11 cellular contexts compared by ENCODE assay signal in genomic region chr1:43563779-43564616, GRCh38. TPM values are rescaled to one million over a fixed set of nuclear protein-coding genes. Genes with fewer than 3 reads are reported as not detected.
DNase-seq lines count a peak whose midpoint lies in the region; ATAC-seq and TF ChIP-seq lines count a peak whose summit lies in the region.
"Had no signal": no experiment of that assay in that cellular context is flagged by ENCODE, and none has a peak within 500 bp of the region (broad histone marks: within the 10 kb centered on the region; RNA-seq: fewer than 3 reads in every experiment).

No MANE protein-coding gene starts in this region.

- H3K27ac ChIP-seq in RWPE2 (ENCODE audit: poor library complexity, severe bottlenecking) (peak overlapping the region; percentile 9), prostate gland (peak overlapping the region; percentile 56 to 61)
- H3K27ac ChIP-seq: heart right ventricle had no signal

- WGBS in prostate gland = 34% methylated on average over 20 of the region's 20 CpGs

- no peaks in the 10 kb centered on the region for H3K27me3 Mint-ChIP-seq in Caco-2 (ENCODE audit: insufficient read depth, unreplicated experiment)

- no TSS peak for BruUV-seq in Caco-2 (replicated peaks; lab: Mats Ljungman, UMichigan)

- no peaks in the 10 kb centered on the region; the same call in 1 of the 2 replicates for H3K36me3 ChIP-seq in Caco-2 (ENCODE audit: control insufficient read depth, insufficient read depth, low read length)
- peaks cover 79% of the 10 kb centered on the region for H3K36me3 ChIP-seq in RWPE2 (ENCODE audit: low read depth)
- no peaks in the 10 kb centered on the region for H3K36me3 ChIP-seq in prostate gland
- H3K36me3 ChIP-seq: heart right ventricle had no signal

- no peaks in the 10 kb centered on the region for H3K4me1 Mint-ChIP-seq in Caco-2 (ENCODE audit: low read depth, unreplicated experiment)

- ATAC-seq in RWPE2 (ENCODE audit: low read depth) = peak; percentile 13; the same call in 1 of the 3 replicates
- no peak for ATAC-seq in HG03135 (IDR thresholded peaks at IDR 0.05; ENCODE audit: unreplicated experiment)
- ATAC-seq in HG03378 (IDR thresholded peaks at IDR 0.05; ENCODE audit: unreplicated experiment) = no peak
- ATAC-seq in HG02973 (IDR thresholded peaks at IDR 0.05; ENCODE audit: unreplicated experiment) = no peak

- TF ChIP-seq POLR2A in prostate gland (IDR thresholded peaks at IDR 0.05) = no peak

- H3K36me3 Mint-ChIP-seq in Caco-2 (ENCODE audit: insufficient read depth, unreplicated experiment) = peaks cover 16% of the 10 kb centered on the region

- TF ChIP-seq CTCF in Caco-2 (IDR thresholded peaks at IDR 0.05; ENCODE audit: insufficient read depth in 1 of 2, low read depth in 1 of 2, low read length in 1 of 2, severe bottlenecking in 1 of 2, unreplicated experiment in 1 of 2) (no peak), RWPE2 (IDR thresholded peaks at IDR 0.05; ENCODE audit: poor library complexity, severe bottlenecking) (no peak), fibroblast of pulmonary artery (IDR thresholded peaks at IDR 0.05; ENCODE audit: low read length, missing control alignments) (no peak), prostate gland (IDR thresholded peaks at IDR 0.05) (no peak)

- H3K27me3 ChIP-seq in Caco-2 (replicated peaks; ENCODE audit: control insufficient read depth, insufficient read depth, low read length) (no peaks in the 10 kb centered on the region), RWPE2 (ENCODE audit: insufficient read depth, poor library complexity, severe bottlenecking) (no peaks in the 10 kb centered on the region), prostate gland (replicated peaks; ENCODE audit: insufficient read depth) (no peaks in the 10 kb centered on the region)

- no peaks in the 10 kb centered on the region for H3K9me3 Mint-ChIP-seq in Caco-2 (ENCODE audit: unreplicated experiment)

- H3K4me1 ChIP-seq in Caco-2 (no peaks in the 10 kb centered on the region), RWPE2 (ENCODE audit: insufficient read depth, poor library complexity, severe bottlenecking) (no peaks in the 10 kb centered on the region), prostate gland (replicated peaks) (peaks cover 22% of the 10 kb centered on the region)

- no peak overlapping the region for H3K4me3 ChIP-seq in Caco-2 (ENCODE audit: low read depth, low read length)
- no peak overlapping the region for H3K4me3 ChIP-seq in RWPE2 (ENCODE audit: severe bottlenecking)
- no peak overlapping the region for H3K4me3 ChIP-seq in fibroblast of pulmonary artery (replicated peaks; ENCODE audit: low read depth, low read length)
- H3K4me3 ChIP-seq in prostate gland = no peak overlapping the region
- H3K4me3 ChIP-seq: heart right ventricle had no signal

- intact Hi-C loops in Caco-2 (cut with micrococcal nuclease; ENCODE audit: unreplicated experiment) (no loop called here), prostate gland (cut with DNase I) (no loop called here)

- no peak overlapping the region for H3K4me3 Mint-ChIP-seq in Caco-2 (ENCODE audit: unreplicated experiment)

- POLR2A ChIA-PET in Caco-2 (lab: Charles Lee) = no interaction called here

- H3K9me3 ChIP-seq in Caco-2 = no peaks in the 10 kb centered on the region
- H3K9me3 ChIP-seq in RWPE2 (ENCODE audit: severe bottlenecking) = no peaks in the 10 kb centered on the region
- no peaks in the 10 kb centered on the region for H3K9me3 ChIP-seq in prostate gland
- H3K9me3 ChIP-seq: heart right ventricle had no signal

- DNase-seq in Caco-2 (no peak), RWPE2 (ENCODE audit: low spot score) (no peak), fibroblast of pulmonary artery (ENCODE audit: low read depth) (peak; percentile 24), prostate gland (ENCODE audit: low spot score) (peak; percentile 82), NK-92 (lab: John Stamatoyannopoulos, UW; ENCODE audit: unreplicated experiment) (no peak)
- DNase-seq: Calu3, GOT3, heart right ventricle had no signal

- CTCF ChIA-PET in Caco-2 (lab: Charles Lee) = no interaction called here

- H3K27ac Mint-ChIP-seq in Caco-2 (ENCODE audit: unreplicated experiment) = peak overlapping the region; percentile 53

RNA-seq across cellular contexts. Expression of gene PTPRF, which starts 33.3 kb away (rescaled TPM):
- total RNA-seq in Caco-2 (2022) (158 TPM in 2 replicates), prostate gland (100 to 1,000 TPM; 182 to 292 TPM)

Comparison
In these comparisons a context has a peak if more than half of its experiments do, and no peak if none do; other contexts are left out.
1. DNase-seq: peak in fibroblast of pulmonary artery (single experiment) and prostate gland (single experiment); none in Caco-2 (0 of 2), RWPE2 (single experiment) and NK-92 (single experiment).